15 cellular contexts compared by ENCODE assay signal in genomic region chr6:143556529-143556928, GRCh38. TPM values are rescaled to one million over a fixed set of nuclear protein-coding genes. Genes with fewer than 3 reads are reported as not detected.
DNase-seq lines count a peak whose midpoint lies in the region; ATAC-seq, FAIRE-seq and TF ChIP-seq lines count a peak whose summit lies in the region.
"Had no signal": no experiment of that assay in that cellular context is flagged by ENCODE, and none has a peak within 500 bp of the region (broad histone marks: within the 10 kb centered on the region; RNA-seq: fewer than 3 reads in every experiment).

No MANE protein-coding gene starts in this region.

- H3K79me2 ChIP-seq in astrocyte (ENCODE audit: insufficient read depth, low read length): no peaks in the 10 kb centered on the region

- H3K4me3 Mint-ChIP-seq in astrocyte (ENCODE audit: unreplicated experiment): no peak overlapping the region
- H3K4me3 Mint-ChIP-seq: activated B cell treated with CpG ODN at 0.5 μM for 24 hours had no signal

- H2AFZ ChIP-seq in astrocyte (ENCODE audit: low read depth, low read length): peak overlapping the region; percentile 31

- H3K27ac ChIP-seq in astrocyte (ENCODE audit: low read depth, low read length) (peak overlapping the region; percentile 81), upper lobe of left lung (no peak overlapping the region)
- H3K27ac ChIP-seq: breast epithelium, epithelial cell of prostate had no signal

- peak overlapping the region; percentile 54 for H3K27ac Mint-ChIP-seq in astrocyte (ENCODE audit: unreplicated experiment)
- H3K27ac Mint-ChIP-seq: activated B cell treated with CpG ODN at 0.5 μM for 24 hours; activated T-cell treated with anti-CD3 and anti-CD28 coated beads, Interleukin-2, amount 50 U/mL, for 72 hours had no signal

- H3K36me3 ChIP-seq in astrocyte (ENCODE audit: insufficient read depth, low read length) (no peaks in the 10 kb centered on the region), kidney epithelial cell (ENCODE audit: control insufficient read depth, insufficient read depth, low read length) (no peaks in the 10 kb centered on the region), upper lobe of left lung (no peaks in the 10 kb centered on the region)
- H3K36me3 ChIP-seq: breast epithelium had no signal

- TF ChIP-seq EP300 in upper lobe of left lung (IDR thresholded peaks at IDR 0.05): no peak

- peak; percentile 81 for FAIRE-seq in astrocyte (lab: Jason Lieb, UNC)
- FAIRE-seq: keratinocyte had no signal

- peaks cover 18% of the 10 kb centered on the region for H3K4me1 ChIP-seq in astrocyte (ENCODE audit: insufficient read depth, low read length)
- no peaks in the 10 kb centered on the region for H3K4me1 ChIP-seq in upper lobe of left lung
- H3K4me1 ChIP-seq: breast epithelium had no signal

- peaks cover 2% of the 10 kb centered on the region for H3K36me3 Mint-ChIP-seq in astrocyte (ENCODE audit: low read depth, unreplicated experiment)

- peak overlapping the region; percentile 56 for H3K4me2 ChIP-seq in astrocyte (ENCODE audit: low read length)

- no peak for TF ChIP-seq CTCF in AG10803 (conservative IDR thresholded peaks at IDR 0.05; ENCODE audit: low read length)
- no peak for TF ChIP-seq CTCF in astrocyte (IDR thresholded peaks at IDR 0.05; ENCODE audit: insufficient read depth, low read depth, low read length)
- TF ChIP-seq CTCF in kidney epithelial cell (IDR thresholded peaks at IDR 0.05; ENCODE audit: insufficient read depth, low read length, poor library complexity, severe bottlenecking): no peak
- TF ChIP-seq CTCF in upper lobe of left lung (IDR thresholded peaks at IDR 0.05): no peak

- DNase-seq in AG10803 (ENCODE audit: low read depth) (peak; percentile 94), HK-2 (ENCODE audit: unreplicated experiment) (peak; percentile 20), astrocyte (ENCODE audit: low read depth) (peak; percentile 92), kidney epithelial cell (ENCODE audit: low read depth) (peak; percentile 51), NCI-H2107 treated with DMSO at 0.1 percent for 48 hours (lab: John Stamatoyannopoulos, UW; ENCODE audit: unreplicated experiment) (no peak), upper lobe of left lung (no peak), NCI-H510A (lab: John Stamatoyannopoulos, UW) (no peak)
- DNase-seq: activated B cell treated with CpG ODN at 0.5 μM for 24 hours; activated T-cell treated with anti-CD3 and anti-CD28 coated beads, Interleukin-2, amount 50 U/mL, for 72 hours; Caco-2; NCI-H526 treated with DMSO at 0.1 percent for 48 hours had no signal

- no peaks in the 10 kb centered on the region for H3K27me3 Mint-ChIP-seq in astrocyte (ENCODE audit: low read depth, unreplicated experiment)
- H3K27me3 Mint-ChIP-seq: activated B cell treated with CpG ODN at 0.5 μM for 24 hours had no signal

- no peak overlapping the region for H3K4me3 ChIP-seq in AG10803 (ENCODE audit: low read length)
- H3K4me3 ChIP-seq in astrocyte (ENCODE audit: insufficient read depth, low read depth, low read length): no peak overlapping the region
- no peak overlapping the region for H3K4me3 ChIP-seq in kidney epithelial cell (ENCODE audit: low read depth, low read length)
- no peak overlapping the region for H3K4me3 ChIP-seq in upper lobe of left lung
- H3K4me3 ChIP-seq: breast epithelium had no signal

- H3K27me3 ChIP-seq in astrocyte (ENCODE audit: insufficient read depth, low read length): no peaks in the 10 kb centered on the region
- no peaks in the 10 kb centered on the region for H3K27me3 ChIP-seq in kidney epithelial cell (ENCODE audit: control insufficient read depth, insufficient read depth, low read length)
- no peaks in the 10 kb centered on the region for H3K27me3 ChIP-seq in upper lobe of left lung
- H3K27me3 ChIP-seq: breast epithelium had no signal

- no peaks in the 10 kb centered on the region for H3K9me3 ChIP-seq in astrocyte (ENCODE audit: insufficient read depth, low read depth, low read length)
- no peaks in the 10 kb centered on the region for H3K9me3 ChIP-seq in upper lobe of left lung
- H3K9me3 ChIP-seq: breast epithelium, Caco-2 had no signal

- WGBS in upper lobe of left lung, 2 donors: 93 to 94% methylated on average over 6 of the region's 6 CpGs

- H3K9me3 Mint-ChIP-seq in astrocyte (ENCODE audit: unreplicated experiment): peaks cover 4% of the 10 kb centered on the region
- H3K9me3 Mint-ChIP-seq: activated B cell treated with CpG ODN at 0.5 μM for 24 hours; activated T-cell treated with anti-CD3 and anti-CD28 coated beads, Interleukin-2, amount 50 U/mL, for 72 hours had no signal

- peak overlapping the region; percentile 64 for H3K9ac ChIP-seq in astrocyte (ENCODE audit: low read length)

- H3K4me1 Mint-ChIP-seq in astrocyte (ENCODE audit: low read depth, unreplicated experiment): peaks cover 17% of the 10 kb centered on the region

- H4K20me1 ChIP-seq in astrocyte (ENCODE audit: insufficient read depth, low read length): no peaks in the 10 kb centered on the region

- ATAC-seq in GM21390 (IDR thresholded peaks at IDR 0.05; ENCODE audit: unreplicated experiment) (no peak), upper lobe of left lung (ENCODE audit: low FRiP score in 2 of 2) (no peak)
- ATAC-seq: activated T-cell treated with anti-CD3 and anti-CD28 coated beads, Interleukin-2, amount 50 U/mL, for 72 hours had no signal

- no peak for TF ChIP-seq POLR2A in upper lobe of left lung (IDR thresholded peaks at IDR 0.05)

RNA-seq across cellular contexts. Expression of gene FUCA2, which starts 45.0 kb away (rescaled TPM):
- 58.7 and 64.0 TPM in 2 replicates for total RNA-seq in astrocyte
- total RNA-seq in kidney epithelial cell: 64.7 and 71.0 TPM in 2 replicates
- total RNA-seq in upper lobe of left lung: 10 to 100 TPM; 23.1 to 69.9 (median 34.2) TPM

Comparison
In these comparisons a context has a peak if more than half of its experiments do, and no peak if none do; other contexts are left out.
1. DNase-seq: peak in AG10803 (single experiment), HK-2 (single experiment), astrocyte (single experiment) and kidney epithelial cell (single experiment); none in NCI-H2107 treated with DMSO at 0.1 percent for 48 hours (single experiment), upper lobe of left lung (0 of 2) and NCI-H510A (single experiment).